ENCODE assay signal across 9 cellular contexts in the genomic region with DNA sequence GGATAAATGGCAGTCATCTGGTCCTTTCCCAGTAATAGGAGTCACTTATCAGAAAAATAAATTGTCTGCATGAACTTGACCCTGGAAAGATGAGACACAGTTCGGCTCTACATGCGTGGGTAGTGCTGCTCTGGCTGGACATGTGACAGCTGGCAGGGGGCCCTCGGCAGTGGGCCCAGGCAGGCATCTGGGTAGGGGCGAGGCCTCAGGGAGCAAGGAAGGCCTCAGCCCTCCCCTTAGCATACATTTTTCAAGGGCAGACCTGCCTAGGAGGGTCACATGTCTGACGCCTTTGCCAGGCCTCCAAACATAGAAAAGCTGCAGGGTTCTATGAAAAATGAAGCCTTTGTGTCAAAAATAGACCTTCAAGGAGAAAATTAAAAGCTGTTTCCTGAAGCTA. TPM values are rescaled to one million over a fixed set of nuclear protein-coding genes. Genes with fewer than 3 reads are reported as not detected.
DNase-seq lines count a peak whose midpoint lies in the region; ATAC-seq and TF ChIP-seq lines count a peak whose summit lies in the region.
"Had no signal": no experiment of that assay in that cellular context is flagged by ENCODE, and none has a peak within 500 bp of the region (broad histone marks: within the 10 kb centered on the region; RNA-seq: fewer than 3 reads in every experiment).

No MANE protein-coding gene starts in this region.

- TF ChIP-seq CTCF in GM23338 (conservative IDR thresholded peaks at IDR 0.05; ENCODE audit: low read depth in 2 of 2), result no peak
- no peak for TF ChIP-seq CTCF in CD14-positive monocyte (IDR thresholded peaks at IDR 0.05)

- no peaks in the 10 kb centered on the region for H3K36me3 Mint-ChIP-seq in GM23338 (ENCODE audit: low read depth)
- no peaks in the 10 kb centered on the region for H3K36me3 Mint-ChIP-seq in CD14-positive monocyte

- no peak overlapping the region for H3K4me3 Mint-ChIP-seq in GM23338
- no peak overlapping the region for H3K4me3 Mint-ChIP-seq in CD14-positive monocyte

- H3K4me2 ChIP-seq in GM23338, result no peak overlapping the region

- 0 out of 2 replicates have a peak, but pooled peaks cover 2% of the 10 kb centered on the region for H3K9me2 ChIP-seq in GM23338 (ENCODE audit: insufficient read depth)

- no peaks in the 10 kb centered on the region for H3K79me2 ChIP-seq in GM23338 (replicated peaks; ENCODE audit: insufficient read depth)

- peak; percentile 35; the same call in 1 of the 3 replicates for ATAC-seq in GM23338
- no peak for ATAC-seq in HG03025 (IDR thresholded peaks at IDR 0.05; ENCODE audit: low FRiP score, unreplicated experiment)
- ATAC-seq: HCT116 had no signal

- H3K4me1 ChIP-seq in GM23338 (ENCODE audit: insufficient read depth), result no peaks in the 10 kb centered on the region

- H3K9me3 Mint-ChIP-seq in GM23338 (no peaks in the 10 kb centered on the region), CD14-positive monocyte (no peaks in the 10 kb centered on the region)

- 0 out of 2 replicates have a peak, but pooled peaks cover 3% of the 10 kb centered on the region for H3F3A ChIP-seq in GM23338 (replicated peaks; ENCODE audit: low read depth)

- H4K20me1 ChIP-seq in GM23338 (replicated peaks; ENCODE audit: insufficient read depth), result no peaks in the 10 kb centered on the region

- H3K4me1 Mint-ChIP-seq in GM23338 (no peaks in the 10 kb centered on the region), CD14-positive monocyte (no peaks in the 10 kb centered on the region)

- DNase-seq in GM23338 (ENCODE audit: low spot score) (no peak), amygdala (lab: John Stamatoyannopoulos, UW) (peak in 41 of 56 donors; percentile 1 to 79 (median 30)), cardiac septum (ENCODE audit: low spot score) (peak; percentile 87), retina (peak; percentile 26), CD14-positive monocyte (ENCODE audit: low spot score) (no peak), SIG-M5 (lab: John Stamatoyannopoulos, UW) (no peak), DMS79 treated with DMSO at 0.1 percent for 48 hours (lab: John Stamatoyannopoulos, UW) (no peak)

- no peaks in the 10 kb centered on the region for H3K27me3 ChIP-seq in GM23338 (ENCODE audit: insufficient read depth)

- H3K27ac ChIP-seq in GM23338 (ENCODE audit: low read depth), result no peak overlapping the region

- H3K27ac Mint-ChIP-seq in GM23338, result no peak overlapping the region
- no peak overlapping the region for H3K27ac Mint-ChIP-seq in CD14-positive monocyte

- no peak overlapping the region for H2AFZ ChIP-seq in GM23338

- intact Hi-C loops in cardiac septum (cut with DNase I), result no loop called here
- intact Hi-C loops in CD14-positive monocyte (cut with micrococcal nuclease), result no loop called here

- no peaks in the 10 kb centered on the region for H3K27me3 Mint-ChIP-seq in GM23338 (ENCODE audit: insufficient read depth, low read depth, poor library complexity)
- H3K27me3 Mint-ChIP-seq in CD14-positive monocyte (ENCODE audit: low read depth in 3 of 3), result peaks cover 0 to 3% (median 0%) of the 10 kb centered on the region in 3 donors

- no peak overlapping the region for H3K4me3 ChIP-seq in GM23338

- H3K36me3 ChIP-seq in GM23338 (ENCODE audit: insufficient read depth), result no peaks in the 10 kb centered on the region

TF ChIP-seq in GM23338, 12 proteins besides CTCF, POLR2A, EP300 and RAD21:
- no peak for TF ChIP-seq POLR2AphosphoS5 (IDR thresholded peaks at IDR 0.05; ENCODE audit: low read depth)

RNA-seq across cellular contexts. Expression of gene ILRUN, which starts 12.8 kb away (rescaled TPM):
- total RNA-seq in GM23338 (2014; rRNA removed; shearing (Covaris generic)), result 76.4 and 80.1 TPM in 2 replicates
- polyA plus RNA-seq in GM23338 (2016; fragmentation: Nextera tagmentation; extraction: Ambion mirVana), result 17.6 and 19.2 TPM in 2 replicates
- 104 TPM for total RNA-seq in cardiac septum
- 1 to 10 TPM; 6.2 to 6.5 TPM for polyA plus RNA-seq in CD14-positive monocyte

RNA-seq across cellular contexts. Expression of gene SNRPC, which starts 47.9 kb away (rescaled TPM):
- 121 and 163 TPM in 2 replicates for total RNA-seq in GM23338 (2014; rRNA removed; shearing (Covaris generic))
- polyA plus RNA-seq in GM23338 (2016; fragmentation: Nextera tagmentation; extraction: Ambion mirVana) (385 and 415 TPM in 2 replicates), CD14-positive monocyte (100 to 1,000 TPM; 229 to 236 TPM)
- 150 TPM for total RNA-seq in cardiac septum

Comparison
In these comparisons a context has a peak if more than half of its experiments do, and no peak if none do; other contexts are left out.
1. DNase-seq: peak in amygdala (41 of 56), cardiac septum (single experiment) and retina (single experiment); none in GM23338 (single experiment), CD14-positive monocyte (single experiment), SIG-M5 (single experiment) and DMS79 treated with DMSO at 0.1 percent for 48 hours (single experiment).